9 cellular contexts compared by ENCODE assay signal in genomic region chr10:52314822-52315552, GRCh38. TPM values are rescaled to one million over a fixed set of nuclear protein-coding genes. Genes with fewer than 3 reads are reported as not detected.
DNase-seq lines count a peak whose midpoint lies in the region; ATAC-seq, FAIRE-seq and TF ChIP-seq lines count a peak whose summit lies in the region.
"Had no signal": no experiment of that assay in that cellular context is flagged by ENCODE, and none has a peak within 500 bp of the region (broad histone marks: within the 10 kb centered on the region; RNA-seq: fewer than 3 reads in every experiment).

No MANE protein-coding gene starts in this region.

- peaks cover 6% of the 10 kb centered on the region for H3K36me3 Mint-ChIP-seq in natural killer cell

- no peak for FAIRE-seq in urothelium cell line (lab: Jason Lieb, UNC)
- FAIRE-seq: GM18507 had no signal

- DNase-seq in AG10803 (ENCODE audit: low read depth) (peak; percentile 37), LHCN-M2 (ENCODE audit: low read depth) (peak; percentile 64), epithelial cell of proximal tubule (ENCODE audit: low read depth) (no peak), natural killer cell (no peak), erythroblast (lab: John Stamatoyannopoulos, UW) (no peak), urothelium cell line (ENCODE audit: low spot score) (no peak)

- intact Hi-C loops in natural killer cell (cut with micrococcal nuclease), result no loop called here

- TF ChIP-seq CTCF in AG10803 (conservative IDR thresholded peaks at IDR 0.05; ENCODE audit: low read length), result no peak
- no peak for TF ChIP-seq CTCF in epithelial cell of proximal tubule (conservative IDR thresholded peaks at IDR 0.05; ENCODE audit: low read depth, low read length)
- TF ChIP-seq CTCF in natural killer cell (IDR thresholded peaks at IDR 0.05), result no peak

- no peak overlapping the region for H3K27ac Mint-ChIP-seq in natural killer cell

- no peaks in the 10 kb centered on the region for H3K9me3 Mint-ChIP-seq in natural killer cell

- peaks cover 38 to 63% of the 10 kb centered on the region in 2 donors for H3K27me3 Mint-ChIP-seq in natural killer cell (ENCODE audit: low read depth in 2 of 2)

- no peak for TF ChIP-seq POLR2A in erythroblast (IDR thresholded peaks at IDR 0.05; ENCODE audit: low read length)

- ATAC-seq in natural killer cell, result peak in 2 of 3 donors; percentile 34 to 36
- ATAC-seq in HG03025 (IDR thresholded peaks at IDR 0.05; ENCODE audit: low FRiP score, unreplicated experiment), result no peak
- ATAC-seq in HG02798 (IDR thresholded peaks at IDR 0.05; ENCODE audit: poor library complexity, unreplicated experiment), result no peak

- H3K4me3 Mint-ChIP-seq in natural killer cell, result no peak overlapping the region

- peaks cover 12 to 19% of the 10 kb centered on the region in 2 donors for H3K4me1 Mint-ChIP-seq in natural killer cell

- H3K4me3 ChIP-seq in AG10803 (ENCODE audit: low read length), result peak overlapping the region; percentile 78
- H3K4me3 ChIP-seq in epithelial cell of proximal tubule (ENCODE audit: low read depth, low read length), result peak overlapping the region; percentile 58

RNA-seq across cellular contexts. Expression of gene DKK1, which starts 0.9 kb away (rescaled TPM):
- total RNA-seq in LHCN-M2 (2014; rRNA removed), result 80.0 and 108 TPM in 2 replicates
- polyA plus RNA-seq in LHCN-M2 (2012), result 122 TPM
- total RNA-seq in epithelial cell of proximal tubule, result 3.2 and 39.9 TPM in 2 replicates
- total RNA-seq in natural killer cell, result not detected

Comparison
In these comparisons a context has a peak if more than half of its experiments do, and no peak if none do; other contexts are left out.
1. DNase-seq: peak in AG10803 (single experiment) and LHCN-M2 (single experiment); none in epithelial cell of proximal tubule (single experiment), natural killer cell (single experiment), erythroblast (0 of 2) and urothelium cell line (single experiment).
2. ATAC-seq: peak in natural killer cell (2 of 3); none in HG03025 (single experiment) and HG02798 (single experiment).